Comparison of ENCODE assay signal across 26 cellular contexts in the genomic region with DNA sequence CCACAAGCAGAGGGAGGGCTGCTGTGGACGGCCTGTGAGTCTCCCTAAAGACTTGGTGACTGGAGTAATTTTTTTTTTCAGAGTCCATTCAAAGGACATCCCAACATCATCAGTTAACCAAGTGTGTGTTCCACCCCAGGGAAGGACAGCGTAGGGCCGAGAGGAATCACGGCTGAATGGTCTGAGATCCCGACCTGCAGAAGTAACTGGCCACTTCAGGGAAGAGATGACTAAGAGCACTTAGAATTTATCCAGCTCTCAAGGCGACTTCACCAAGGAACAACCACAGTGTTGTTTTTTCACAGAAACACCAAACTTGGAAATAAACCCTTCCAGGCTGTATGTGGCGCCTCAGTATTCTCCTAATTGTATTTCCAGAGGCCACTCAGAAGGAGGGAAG.
"Had no signal": no experiment of that assay in that cellular context is flagged by ENCODE, and none has a peak within 500 bp of the region (broad histone marks: within the 10 kb centered on the region; RNA-seq: fewer than 3 reads in every experiment).

No MANE protein-coding gene starts in this region.

- H3K27me3 ChIP-seq: ascending aorta, brain microvascular endothelial cell, cardiac muscle cell had no signal

- H3K36me3 ChIP-seq: ascending aorta, brain microvascular endothelial cell, cardiac muscle cell had no signal

- H3K9me3 Mint-ChIP-seq: activated B cell treated with CpG ODN at 0.5 μM for 24 hours; activated CD4-positive, alpha-beta T cell treated with anti-CD3 and anti-CD28 coated beads, Interleukin-2, amount 10 ng/mL, durations not matched to agents 24 days and 14 days; activated naive CD4-positive, alpha-beta T cell treated with anti-CD3 and anti-CD28 coated beads, Interleukin-2, amount 50 U/mL, for 24 hours; activated T-cell treated with anti-CD3 and anti-CD28 coated beads, Interleukin-2, amount 50 U/mL, for 24 hours; activated T-helper 1 cell treated with anti-CD3 and anti-CD28 coated beads, Interleukin-12 subunit alpha, Interleukin-12 subunit beta, Interleukin-2, Interleukin-4 antibody, amounts not matched to agents 30 ng/mL and 10 ng/mL and 1 ng/mL, durations not matched to agents 14 hours and 24 hours and 36 hours had no signal

- H3K9me3 ChIP-seq: ascending aorta had no signal

- H3K4me3 Mint-ChIP-seq: activated B cell treated with CpG ODN at 0.5 μM for 24 hours; activated CD4-positive, alpha-beta T cell treated with anti-CD3 and anti-CD28 coated beads, Interleukin-2, amount 10 ng/mL, durations not matched to agents 24 days and 14 days; activated CD8-positive, alpha-beta memory T cell treated with anti-CD3 and anti-CD28 coated beads, Interleukin-2, amount 10 ng/mL, durations not matched to agents 7 days and 5 days; activated naive CD4-positive, alpha-beta T cell treated with anti-CD3 and anti-CD28 coated beads, Interleukin-2, amount 50 U/mL, for 24 hours; activated T-cell treated with anti-CD3 and anti-CD28 coated beads, Interleukin-2, amount 50 U/mL, for 24 hours; activated T-helper 1 cell treated with anti-CD3 and anti-CD28 coated beads, Interleukin-12 subunit alpha, Interleukin-12 subunit beta, Interleukin-2, Interleukin-4 antibody, amounts not matched to agents 30 ng/mL and 10 ng/mL and 1 ng/mL, durations not matched to agents 14 hours and 24 hours and 36 hours; T-helper 17 cell had no signal

- H3K27ac ChIP-seq: ascending aorta, brain microvascular endothelial cell, cardiac muscle cell had no signal

- H3K36me3 Mint-ChIP-seq: activated CD8-positive, alpha-beta memory T cell treated with anti-CD3 and anti-CD28 coated beads, Interleukin-2, amount 10 ng/mL, durations not matched to agents 7 days and 5 days; activated naive CD4-positive, alpha-beta T cell treated with anti-CD3 and anti-CD28 coated beads, Interleukin-2, amount 50 U/mL, for 24 hours had no signal

- H3K27ac Mint-ChIP-seq: activated B cell treated with CpG ODN at 0.5 μM for 24 hours; activated CD4-positive, alpha-beta T cell treated with anti-CD3 and anti-CD28 coated beads, Interleukin-2, amount 10 ng/mL, durations not matched to agents 24 days and 14 days; activated CD8-positive, alpha-beta memory T cell treated with anti-CD3 and anti-CD28 coated beads, Interleukin-2, amount 10 ng/mL, durations not matched to agents 7 days and 5 days; activated naive CD4-positive, alpha-beta T cell treated with anti-CD3 and anti-CD28 coated beads, Interleukin-2, amount 50 U/mL, for 24 hours; activated T-cell treated with anti-CD3 and anti-CD28 coated beads, Interleukin-2, amount 50 U/mL, for 24 hours; activated T-helper 1 cell treated with anti-CD3 and anti-CD28 coated beads, Interleukin-12 subunit alpha, Interleukin-12 subunit beta, Interleukin-2, Interleukin-4 antibody, amounts not matched to agents 30 ng/mL and 10 ng/mL and 1 ng/mL, durations not matched to agents 14 hours and 24 hours and 36 hours; T-helper 17 cell had no signal

- H3K27me3 Mint-ChIP-seq: activated CD8-positive, alpha-beta memory T cell treated with anti-CD3 and anti-CD28 coated beads, Interleukin-2, amount 10 ng/mL, durations not matched to agents 7 days and 5 days had no signal

- ATAC-seq: activated CD8-positive, alpha-beta memory T cell treated with anti-CD3 and anti-CD28 coated beads, Interleukin-2, amount 10 ng/mL, durations not matched to agents 7 days and 5 days; PC-3; T-helper 17 cell had no signal

- DNase-seq: activated B cell treated with CpG ODN at 0.5 μM for 24 hours; activated CD4-positive, alpha-beta T cell treated with anti-CD3 and anti-CD28 coated beads for 1 hour; activated CD4-positive, alpha-beta T cell treated with anti-CD3 and anti-CD28 coated beads, Interleukin-2, amount 10 ng/mL, durations not matched to agents 24 days and 14 days; activated CD4-positive, alpha-beta T cell treated with anti-CD3 and anti-CD28 coated beads, Interleukin-2, amount 50 U/mL, for 48 hours; activated CD8-positive, alpha-beta memory T cell treated with anti-CD3 and anti-CD28 coated beads, Interleukin-2, amount 10 ng/mL, durations not matched to agents 7 days and 5 days; activated effector memory CD4-positive, alpha-beta T cell treated with Interleukin-2 at 50 U/mL for 16 hours; activated naive CD4-positive, alpha-beta T cell; activated T-cell treated with anti-CD3 and anti-CD28 coated beads, Interleukin-2, amount 50 U/mL, for 24 hours; brain microvascular endothelial cell; cerebellar nuclear complex; MM.1S; NCI-H1105; NCI-H1436; NCI-H1694 treated with DMSO at 0.1 percent for 48 hours; NCI-H2029 treated with DMSO at 0.1 percent for 48 hours; NCI-H345; NCI-H510A; NCI-H69; PC-3; SIG-M5; T-helper 17 cell; T-helper 9 cell had no signal

- H3K4me3 ChIP-seq: ascending aorta, cardiac muscle cell had no signal

- H3K4me1 Mint-ChIP-seq: activated B cell treated with CpG ODN at 0.5 μM for 24 hours; activated CD4-positive, alpha-beta T cell treated with anti-CD3 and anti-CD28 coated beads, Interleukin-2, amount 10 ng/mL, durations not matched to agents 24 days and 14 days; activated CD8-positive, alpha-beta memory T cell treated with anti-CD3 and anti-CD28 coated beads, Interleukin-2, amount 10 ng/mL, durations not matched to agents 7 days and 5 days; activated naive CD4-positive, alpha-beta T cell treated with anti-CD3 and anti-CD28 coated beads, Interleukin-2, amount 50 U/mL, for 24 hours; T-helper 17 cell had no signal
